Comparison of ENCODE assay signal across 22 cellular contexts in the genomic region with DNA sequence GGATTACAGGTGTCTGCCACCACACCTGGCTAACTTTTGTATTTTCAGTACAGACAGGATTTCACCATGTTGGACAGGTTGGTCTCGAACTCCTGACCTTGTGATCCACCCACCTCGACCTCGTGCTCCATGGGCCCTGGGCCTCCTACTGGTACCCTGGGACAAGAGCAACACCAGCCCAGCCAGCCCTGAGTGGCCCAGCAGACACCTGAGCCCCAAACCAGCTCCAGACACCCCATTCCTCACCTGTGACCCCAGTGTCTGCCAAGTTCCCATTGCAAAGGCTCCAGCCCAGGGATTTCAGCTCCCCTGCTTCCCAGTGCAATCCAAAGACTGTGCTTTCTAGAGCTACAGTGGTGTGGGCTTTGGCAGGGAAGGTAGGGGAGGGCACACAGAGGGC. TPM values are rescaled to one million over a fixed set of nuclear protein-coding genes. Genes with fewer than 3 reads are reported as not detected.
DNase-seq lines count a peak whose midpoint lies in the region; ATAC-seq, FAIRE-seq and TF ChIP-seq lines count a peak whose summit lies in the region.
"Had no signal": no experiment of that assay in that cellular context is flagged by ENCODE, and none has a peak within 500 bp of the region (broad histone marks: within the 10 kb centered on the region; RNA-seq: fewer than 3 reads in every experiment).

No MANE protein-coding gene starts in this region.

- peaks cover 39% of the 10 kb centered on the region for H4K20me1 ChIP-seq in KMS-11 (ENCODE audit: insufficient read depth)

- H3K36me3 Mint-ChIP-seq in CD4-positive, CD25-positive, alpha-beta regulatory T cell = peaks cover 16% of the 10 kb centered on the region

- H3K9me3 ChIP-seq in CD4-positive, CD25-positive, alpha-beta regulatory T cell (ENCODE audit: control insufficient read depth in 2 of 2, low read length in 2 of 2) = no peaks in the 10 kb centered on the region
- H3K9me3 ChIP-seq in effector memory CD4-positive, alpha-beta T cell (ENCODE audit: control insufficient read depth, low read length) = no peaks in the 10 kb centered on the region
- H3K9me3 ChIP-seq in neutrophil = no peaks in the 10 kb centered on the region
- H3K9me3 ChIP-seq: ovary, SJSA1, transverse colon had no signal

- H3K4me2 ChIP-seq in KMS-11 = peak overlapping the region; percentile 99; the same call in 1 of the 2 replicates
- H3K4me2 ChIP-seq: PC-9 had no signal

- peaks cover 31% of the 10 kb centered on the region for H3K36me3 ChIP-seq in CD4-positive, CD25-positive, alpha-beta regulatory T cell (ENCODE audit: control insufficient read depth, insufficient read depth, low read length)
- H3K36me3 ChIP-seq in KMS-11 (ENCODE audit: insufficient read depth) (peaks cover 24% of the 10 kb centered on the region; the same call in 1 of the 2 replicates), neutrophil (peaks cover 55% of the 10 kb centered on the region)
- H3K36me3 ChIP-seq in effector memory CD4-positive, alpha-beta T cell (ENCODE audit: control insufficient read depth, insufficient read depth, low read length) = peaks cover 28% of the 10 kb centered on the region
- H3K36me3 ChIP-seq: ovary had no signal

- H3K27ac ChIP-seq in CD4-positive, CD25-positive, alpha-beta regulatory T cell (ENCODE audit: insufficient read depth, low read length, poor library complexity, severe bottlenecking) = peak overlapping the region; percentile 71
- peak overlapping the region; percentile 1; the same call in 1 of the 2 replicates for H3K27ac ChIP-seq in KMS-11
- H3K27ac ChIP-seq in effector memory CD4-positive, alpha-beta T cell (ENCODE audit: insufficient read depth, low read length, poor library complexity, severe bottlenecking) = peak overlapping the region; percentile 40
- H3K27ac ChIP-seq in neutrophil = peak overlapping the region; percentile 6
- H3K27ac ChIP-seq: cardiac muscle cell, ovary, PC-9, SJSA1 had no signal

- H3K9me3 Mint-ChIP-seq in CD4-positive, CD25-positive, alpha-beta regulatory T cell = no peaks in the 10 kb centered on the region
- H3K9me3 Mint-ChIP-seq: WTC11 had no signal

- peaks cover 90% of the 10 kb centered on the region for H3K4me1 ChIP-seq in CD4-positive, CD25-positive, alpha-beta regulatory T cell (ENCODE audit: control insufficient read depth, insufficient read depth, low read length, poor library complexity, severe bottlenecking)
- peaks cover 100% of the 10 kb centered on the region for H3K4me1 ChIP-seq in KMS-11 (ENCODE audit: low read depth, poor library complexity, severe bottlenecking)
- peaks cover 43% of the 10 kb centered on the region for H3K4me1 ChIP-seq in effector memory CD4-positive, alpha-beta T cell (ENCODE audit: control insufficient read depth, insufficient read depth, low read length, poor library complexity, severe bottlenecking)
- peaks cover 11 to 24% of the 10 kb centered on the region in 2 experiments for H3K4me1 ChIP-seq in neutrophil (ENCODE audit: control insufficient read depth in 1 of 2, insufficient read depth in 1 of 2, low read depth in 1 of 2, low read length in 1 of 2)

- H3K27me3 ChIP-seq in CD4-positive, CD25-positive, alpha-beta regulatory T cell (ENCODE audit: control insufficient read depth, insufficient read depth, low read length) = no peaks in the 10 kb centered on the region
- H3K27me3 ChIP-seq in KMS-11 (ENCODE audit: insufficient read depth, low read depth) = no peaks in the 10 kb centered on the region
- no peaks in the 10 kb centered on the region for H3K27me3 ChIP-seq in effector memory CD4-positive, alpha-beta T cell (replicated peaks; ENCODE audit: control insufficient read depth, insufficient read depth, low read length, poor library complexity, severe bottlenecking)
- no peaks in the 10 kb centered on the region for H3K27me3 ChIP-seq in neutrophil
- H3K27me3 ChIP-seq: cardiac muscle cell, ovary, SJSA1, transverse colon had no signal

- H3K4me3 ChIP-seq in CD4-positive, CD25-positive, alpha-beta regulatory T cell (ENCODE audit: low read depth, low read length) = no peak overlapping the region
- H3K4me3 ChIP-seq in KMS-11 (IDR thresholded peaks at IDR 0.05; ENCODE audit: insufficient read depth, low read depth, low read length) = no peak overlapping the region
- no peak overlapping the region for H3K4me3 ChIP-seq in effector memory CD4-positive, alpha-beta T cell (ENCODE audit: insufficient read depth, low read depth, low read length, poor library complexity, severe bottlenecking)
- no peak overlapping the region for H3K4me3 ChIP-seq in neutrophil (ENCODE audit: low read depth in 1 of 2, low read length in 1 of 2)
- H3K4me3 ChIP-seq: cardiac muscle cell, ovary, PC-9, SJSA1, transverse colon had no signal

- ATAC-seq in CD4-positive, CD25-positive, alpha-beta regulatory T cell (ENCODE audit: low read depth in 2 of 2) = no peak
- ATAC-seq in HG03354 (IDR thresholded peaks at IDR 0.05; ENCODE audit: poor library complexity, severe bottlenecking, unreplicated experiment) = no peak
- ATAC-seq: sciatic nerve, WTC11 had no signal

- H3K27ac Mint-ChIP-seq in CD4-positive, CD25-positive, alpha-beta regulatory T cell = peak overlapping the region in 2 of 3 donors; percentile 59 to 89

- FAIRE-seq in D721Med (lab: Jason Lieb, UNC) = no peak

- H3K9ac ChIP-seq in KMS-11 = no peak overlapping the region

- no peak for TF ChIP-seq CTCF in KMS-11 (conservative IDR thresholded peaks at IDR 0.05; ENCODE audit: low read depth, low read length)
- no peak for TF ChIP-seq CTCF in neutrophil (IDR thresholded peaks at IDR 0.05)
- no peak for TF ChIP-seq CTCF in D721Med (IDR thresholded peaks at IDR 0.05; ENCODE audit: insufficient read depth, missing control alignments)

- peaks cover 90% of the 10 kb centered on the region for H3K79me2 ChIP-seq in KMS-11 (ENCODE audit: insufficient read depth, low read depth)

- peaks cover 23 to 97% (median 71%) of the 10 kb centered on the region in 4 donors for H3K4me1 Mint-ChIP-seq in CD4-positive, CD25-positive, alpha-beta regulatory T cell

- no peak for DNase-seq in CD4-positive, CD25-positive, alpha-beta regulatory T cell
- DNase-seq in effector memory CD4-positive, alpha-beta T cell = no peak
- DNase-seq in D721Med (ENCODE audit: insufficient read length, low spot score) (no peak), cerebellum (ENCODE audit: low spot score) (no peak)
- DNase-seq: AML-193; DMS53; effector CD4-positive, alpha-beta T cell; H7; head of caudate nucleus; NCI-H1417; NCI-H748 treated with DMSO at 0.1 percent for 48 hours; ovary; stimulated activated naive CD4-positive, alpha-beta T cell; transverse colon had no signal

- no peak overlapping the region for H2AFZ ChIP-seq in KMS-11 (ENCODE audit: low read depth)
- H2AFZ ChIP-seq: PC-9 had no signal

- no peaks in the 10 kb centered on the region for H3K27me3 Mint-ChIP-seq in CD4-positive, CD25-positive, alpha-beta regulatory T cell

- peak overlapping the region in 3 of 4 donors; percentile 7 to 65 (median 33) for H3K4me3 Mint-ChIP-seq in CD4-positive, CD25-positive, alpha-beta regulatory T cell
- H3K4me3 Mint-ChIP-seq: WTC11 had no signal

RNA-seq across cellular contexts. Expression of gene MEF2D, which starts 14.6 kb away (rescaled TPM):
- total RNA-seq in CD4-positive, CD25-positive, alpha-beta regulatory T cell = 186 TPM
- polyA plus RNA-seq in CD4-positive, CD25-positive, alpha-beta regulatory T cell = 10 to 100 TPM in 1 of 4 donors, 1 to 10 TPM in 3; 4.6 to 11.5 (median 6.4) TPM
- total RNA-seq in cerebellum = 6.5 TPM

Comparison
In these comparisons a context has a peak if more than half of its experiments do, and no peak if none do; other contexts are left out.
1. H3K27ac ChIP-seq: peak in every context shown above with its lines; median percentile 71 in CD4-positive, CD25-positive, alpha-beta regulatory T cell; 40 in effector memory CD4-positive, alpha-beta T cell; 6 in neutrophil; 1 in KMS-11.
2. RNA of gene MEF2D, which starts 14.6 kb away (total RNA-seq): 186 TPM in CD4-positive, CD25-positive, alpha-beta regulatory T cell (single experiment); 6.5 TPM in cerebellum (single experiment); every median in the first group is over 10 times any median in the second.